In the genomic region with DNA sequence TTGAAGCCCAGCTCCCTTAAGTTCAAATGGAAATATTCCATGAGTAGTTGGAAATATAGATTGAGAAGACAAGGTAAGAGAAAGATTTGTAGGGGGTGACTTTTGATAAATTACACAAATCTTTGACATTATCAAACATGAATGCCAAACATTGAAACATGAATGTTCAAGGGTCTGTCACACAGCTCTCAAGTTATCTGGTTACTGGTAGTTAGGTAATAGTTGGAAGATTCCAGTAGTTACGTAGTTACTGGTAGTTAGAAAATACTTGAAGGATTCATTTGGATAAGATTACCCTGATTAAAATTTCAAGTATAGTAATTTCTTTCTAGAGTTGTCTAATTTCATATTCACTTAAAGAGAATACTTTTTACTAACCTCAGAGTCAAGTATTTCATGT, we compare ENCODE assay signal across 22 cellular contexts. TPM values are rescaled to one million over a fixed set of nuclear protein-coding genes. Genes with fewer than 3 reads are reported as not detected.
DNase-seq lines count a peak whose midpoint lies in the region; ATAC-seq, FAIRE-seq and TF ChIP-seq lines count a peak whose summit lies in the region.
"Had no signal": no experiment of that assay in that cellular context is flagged by ENCODE, and none has a peak within 500 bp of the region (broad histone marks: within the 10 kb centered on the region; RNA-seq: fewer than 3 reads in every experiment).

No MANE protein-coding gene starts in this region.

- POLR2A ChIA-PET in PC-3 (lab: Charles Lee; ENCODE audit: unreplicated experiment), result no interaction called here
- POLR2A ChIA-PET in naive thymus-derived CD4-positive, alpha-beta T cell (lab: Charles Lee), result no interaction called here

- WGBS in psoas muscle, 3 donors, result 30 to 55% (median 34%) methylated on average over 1 of the region's 1 CpG

- no peak overlapping the region for H3K27ac Mint-ChIP-seq in naive thymus-derived CD4-positive, alpha-beta T cell
- H3K27ac Mint-ChIP-seq: B cell; CD4-positive, alpha-beta T cell; CD8-positive, alpha-beta T cell had no signal

- H2AFZ ChIP-seq in PC-3 (ENCODE audit: low read length), result no peak overlapping the region

- H3K4me1 ChIP-seq in PC-3 (ENCODE audit: insufficient read depth, low read length), result peaks cover 47% of the 10 kb centered on the region
- peaks cover 84% of the 10 kb centered on the region for H3K4me1 ChIP-seq in psoas muscle
- no peaks in the 10 kb centered on the region for H3K4me1 ChIP-seq in naive thymus-derived CD4-positive, alpha-beta T cell (ENCODE audit: control insufficient read depth in 2 of 2, insufficient read depth in 2 of 2, low read length in 2 of 2)

- 0 out of 2 replicates have a peak overlapping the region, but pooled peaks have one; percentile 32 for H3K4me2 ChIP-seq in PC-3 (ENCODE audit: low read length)

- intact Hi-C loops in PC-3 (cut with micrococcal nuclease) (no loop called here), psoas muscle (cut with DNase I) (no loop called here), Right ventricle myocardium inferior (cut with DNase I) (no loop called here)
- intact Hi-C loops in naive thymus-derived CD4-positive, alpha-beta T cell (cut with micrococcal nuclease), result no loop called here

- CTCF ChIA-PET in PC-3 (lab: Charles Lee), result interaction anchor here (0.6 kb wide), 2 partner anchors 22 to 950 kb away, joined by 3 to 5 read pairs; no protein-coding TSS in a partner anchor
- CTCF ChIA-PET in naive thymus-derived CD4-positive, alpha-beta T cell (lab: Charles Lee), result interaction anchor here (0.6 to 1.1 kb wide), 2 partner anchors 71 to 238 kb away, joined by 3 read pairs; no protein-coding TSS in a partner anchor

- H3K9ac ChIP-seq in PC-3 (ENCODE audit: low read length), result no peak overlapping the region
- H3K9ac ChIP-seq: BLaER1 treated with 17β-estradiol and CSF1 and Interleukin-3, amounts not matched to agents 10 nM and 100 nM had no signal

- no peaks in the 10 kb centered on the region for H3K9me2 ChIP-seq in PC-3 (replicated peaks; ENCODE audit: low read length)

- peaks cover 20 to 54% (median 37%) of the 10 kb centered on the region in 7 donors for H3K4me1 Mint-ChIP-seq in naive thymus-derived CD4-positive, alpha-beta T cell

- H3F3A ChIP-seq in PC-3 (ENCODE audit: low read length, unreplicated experiment), result no peaks in the 10 kb centered on the region

- H3K9me3 ChIP-seq in PC-3 (ENCODE audit: low read length) (no peaks in the 10 kb centered on the region), psoas muscle (no peaks in the 10 kb centered on the region)
- no peaks in the 10 kb centered on the region for H3K9me3 ChIP-seq in naive thymus-derived CD4-positive, alpha-beta T cell (ENCODE audit: control insufficient read depth in 2 of 3, low read length in 3 of 3)
- H3K9me3 ChIP-seq: BLaER1 treated with 17β-estradiol and CSF1 and Interleukin-3, amounts not matched to agents 10 nM and 100 nM; Caco-2 had no signal

- peaks cover 84% of the 10 kb centered on the region for H3K79me2 ChIP-seq in PC-3 (ENCODE audit: low read length)

- peaks cover 20% of the 10 kb centered on the region; the same call in 1 of the 2 replicates for H4K20me1 ChIP-seq in PC-3 (ENCODE audit: low read length)

- DNase-seq in PC-3, result no peak
- no peak for DNase-seq in frontal cortex (ENCODE audit: low spot score in 2 of 2)
- DNase-seq in psoas muscle, result no peak
- DNase-seq in NCI-H2227 treated with DMSO at 0.1 percent for 48 hours (lab: John Stamatoyannopoulos, UW), result no peak
- no peak for DNase-seq in NCI-H2029 treated with DMSO at 0.1 percent for 48 hours (lab: John Stamatoyannopoulos, UW)
- DNase-seq in Right ventricle myocardium inferior (ENCODE audit: missing footprints), result no peak
- no peak for DNase-seq in naive thymus-derived CD4-positive, alpha-beta T cell
- DNase-seq: 8988T; AML-193; Caco-2; Calu3; CD4-positive, alpha-beta T cell; CD8-positive, alpha-beta T cell; DMS79 treated with DMSO at 0.1 percent for 48 hours; GF-D8 had no signal

- peak overlapping the region; percentile 33 for H3K27ac ChIP-seq in PC-3 (ENCODE audit: low read length)
- peak overlapping the region; percentile 37 for H3K27ac ChIP-seq in psoas muscle
- H3K27ac ChIP-seq in naive thymus-derived CD4-positive, alpha-beta T cell (ENCODE audit: low read depth, low read length), result no peak overlapping the region
- H3K27ac ChIP-seq: BLaER1 treated with 17β-estradiol and CSF1 and Interleukin-3, amounts not matched to agents 10 nM and 100 nM; C4-2B had no signal

- no peak overlapping the region for H3K4me3 Mint-ChIP-seq in naive thymus-derived CD4-positive, alpha-beta T cell
- H3K4me3 Mint-ChIP-seq: B cell; CD4-positive, alpha-beta T cell; CD8-positive, alpha-beta T cell had no signal

- TF ChIP-seq CTCF in PC-3 (conservative IDR thresholded peaks at IDR 0.05; ENCODE audit: low read depth, low read length) (no peak), psoas muscle (IDR thresholded peaks at IDR 0.05) (no peak)

- H3K27me3 Mint-ChIP-seq in naive thymus-derived CD4-positive, alpha-beta T cell, result no peaks in the 10 kb centered on the region
- H3K27me3 Mint-ChIP-seq: B cell; CD4-positive, alpha-beta T cell had no signal

- FAIRE-seq in frontal cortex (lab: Jason Lieb, UNC), result peak; percentile 6
- FAIRE-seq: A204.1, D721Med, GM12891, GM19239 had no signal

- H3K9me3 Mint-ChIP-seq in naive thymus-derived CD4-positive, alpha-beta T cell, result no peaks in the 10 kb centered on the region
- H3K9me3 Mint-ChIP-seq: CD4-positive, alpha-beta T cell; CD8-positive, alpha-beta T cell had no signal

- H3K36me3 Mint-ChIP-seq in naive thymus-derived CD4-positive, alpha-beta T cell, result peaks cover 0 to 11% (median 6%) of the 10 kb centered on the region in 5 donors

- H3K27me3 ChIP-seq in PC-3 (ENCODE audit: low read length) (no peaks in the 10 kb centered on the region), psoas muscle (ENCODE audit: insufficient read depth in 3 of 3, low read length in 2 of 3) (no peaks in the 10 kb centered on the region)
- H3K27me3 ChIP-seq in naive thymus-derived CD4-positive, alpha-beta T cell (ENCODE audit: control insufficient read depth in 2 of 2, insufficient read depth in 2 of 2, low read length in 2 of 2), result no peaks in the 10 kb centered on the region
- H3K27me3 ChIP-seq: BLaER1 treated with 17β-estradiol and CSF1 and Interleukin-3, amounts not matched to agents 10 nM and 100 nM had no signal

- BruUV-seq in PC-3 (replicated peaks; lab: Mats Ljungman, UMichigan), result no TSS peak

- peaks cover 4% of the 10 kb centered on the region; the same call in 1 of the 2 replicates for H3K36me3 ChIP-seq in PC-3 (ENCODE audit: low read depth, low read length)
- no peaks in the 10 kb centered on the region for H3K36me3 ChIP-seq in psoas muscle (ENCODE audit: insufficient read depth in 1 of 2, low read depth in 1 of 2)
- H3K36me3 ChIP-seq in naive thymus-derived CD4-positive, alpha-beta T cell (ENCODE audit: control insufficient read depth in 2 of 3, insufficient read depth in 3 of 3, low read length in 3 of 3), result no peaks in the 10 kb centered on the region

- no peak for ATAC-seq in PC-3
- ATAC-seq in psoas muscle, result no peak
- ATAC-seq in Right ventricle myocardium inferior, result no peak
- ATAC-seq in naive thymus-derived CD4-positive, alpha-beta T cell, result no peak
- ATAC-seq: CD8-positive, alpha-beta T cell had no signal

- no peak overlapping the region for H3K4me3 ChIP-seq in PC-3 (ENCODE audit: low read length)
- H3K4me3 ChIP-seq in psoas muscle, result no peak overlapping the region
- H3K4me3 ChIP-seq in naive thymus-derived CD4-positive, alpha-beta T cell (ENCODE audit: low read length), result no peak overlapping the region
- H3K4me3 ChIP-seq: BLaER1 treated with 17β-estradiol and CSF1 and Interleukin-3, amounts not matched to agents 10 nM and 100 nM had no signal

RNA-seq across cellular contexts. Expression of gene KIAA0232, which starts 20.7 kb away (rescaled TPM):
- total RNA-seq in PC-3 (2014; rRNA removed) (5.5 and 5.6 TPM in 2 replicates), frontal cortex (44.4 TPM), psoas muscle (10 to 100 TPM; 50.9 to 79.8 (median 56.8) TPM), Right ventricle myocardium inferior (72.1 TPM)
- 10 to 100 TPM in 2 of 3 donors, 1 to 10 TPM in 1; 8.7 to 53.3 (median 20.8) TPM for polyA plus RNA-seq in psoas muscle
- total RNA-seq in naive thymus-derived CD4-positive, alpha-beta T cell, result 10 to 100 TPM; 15.7 to 24.2 (median 19.8) TPM
- 10 to 100 TPM; 12.0 to 13.3 TPM for polyA plus RNA-seq in naive thymus-derived CD4-positive, alpha-beta T cell
